In genomic region chr6:28335564-28336283, GRCh38 we compare ENCODE assay signal across 1 cellular context.
TF ChIP-seq lines count a peak whose summit lies in the region.

Gene ZSCAN31, minus strand, starts transcription at chr6:28336148. Its CDS starts 6,465 bp downstream, at chr6:28329683.

TF ChIP-seq in HepG2, 621 proteins besides CTCF, POLR2A, EP300 and RAD21 (continued from another document and continues in another):
- TF ChIP-seq MAFF (IDR thresholded peaks at IDR 0.05; ENCODE audit: low read depth, low read length) (peak; percentile 57), RXRB (CRISPR knock-in tag; IDR thresholded peaks at IDR 0.05; ENCODE audit: borderline replicate concordance) (peak; percentile 57), ZNF710 (CRISPR knock-in tag; IDR thresholded peaks at IDR 0.05; ENCODE audit: borderline replicate concordance) (peak; percentile 60), NR1H2 (CRISPR knock-in tag; IDR thresholded peaks at IDR 0.05; ENCODE audit: borderline replicate concordance, low read depth) (no peak), MIER2 (CRISPR knock-in tag; IDR thresholded peaks at IDR 0.05) (peak; percentile 53; the same call in 1 of the 2 replicates), KDM5B (CRISPR knock-in tag; IDR thresholded peaks at IDR 0.05; ENCODE audit: borderline replicate concordance) (peak; percentile 63; the same call in 1 of the 2 replicates), AGO1 (IDR thresholded peaks at IDR 0.05; ENCODE audit: low read depth, low read length, poor library complexity, severe bottlenecking) (peak; percentile 56), SIN3A (IDR thresholded peaks at IDR 0.05; ENCODE audit: borderline replicate concordance, low read depth, low read length) (peak; percentile 18; the same call in 1 of the 2 replicates), ZNF557 (CRISPR knock-in tag; IDR thresholded peaks at IDR 0.05) (no peak; the same call in 1 of the 2 replicates), ZNF343 (CRISPR knock-in tag; IDR thresholded peaks at IDR 0.05) (0 out of 2 replicates have a peak, but pooled peaks have one; percentile 74), PHB2 (IDR thresholded peaks at IDR 0.05; ENCODE audit: partially characterized antibody) (no peak), ZNF564 (CRISPR knock-in tag; IDR thresholded peaks at IDR 0.05) (peak; percentile 52; the same call in 1 of the 2 replicates), SUZ12 (IDR thresholded peaks at IDR 0.05; ENCODE audit: low read depth, low read length) (no peak), ZNF629 (CRISPR knock-in tag; conservative IDR thresholded peaks at IDR 0.05) (no peak), SNAPC2 (CRISPR knock-in tag; IDR thresholded peaks at IDR 0.05) (peak; percentile 43; the same call in 1 of the 2 replicates), HMG20B (CRISPR knock-in tag; conservative IDR thresholded peaks at IDR 0.05) (peak; percentile 68; the same call in 1 of the 2 replicates), PREB (CRISPR knock-in tag; IDR thresholded peaks at IDR 0.05) (no peak; the same call in 1 of the 2 replicates), ZNF724P (CRISPR knock-in tag; IDR thresholded peaks at IDR 0.05; ENCODE audit: borderline replicate concordance) (peak; percentile 28; the same call in 1 of the 2 replicates), ZNF142 (CRISPR knock-in tag; IDR thresholded peaks at IDR 0.05) (peak; percentile 52; the same call in 1 of the 2 replicates), PHF8 (CRISPR knock-in tag; IDR thresholded peaks at IDR 0.05) (peak; percentile 92), KDM5A (IDR thresholded peaks at IDR 0.05; ENCODE audit: borderline replicate concordance, low read length) (peak; percentile 84), ZNF558 (CRISPR knock-in tag; IDR thresholded peaks at IDR 0.05; ENCODE audit: borderline replicate concordance) (0 out of 2 replicates have a peak, but pooled peaks have one; percentile 49), MED1 (CRISPR knock-in tag; IDR thresholded peaks at IDR 0.05) (peak; percentile 67), POLR2AphosphoS5 (IDR thresholded peaks at IDR 0.05; ENCODE audit: low read depth, low read length) (peak; percentile 94), ZNF224 (CRISPR knock-in tag; IDR thresholded peaks at IDR 0.05) (peak; percentile 91), UBTF (CRISPR knock-in tag; IDR thresholded peaks at IDR 0.05) (peak; percentile 59), SALL1 (CRISPR knock-in tag; IDR thresholded peaks at IDR 0.05) (peak; percentile 87), NFE2 (CRISPR knock-in tag; IDR thresholded peaks at IDR 0.05) (no peak), ATF2 (CRISPR knock-in tag; IDR thresholded peaks at IDR 0.05) (peak; percentile 97), ZNF678 (CRISPR knock-in tag; IDR thresholded peaks at IDR 0.05) (peak; percentile 89), CHCHD3 (CRISPR knock-in tag; IDR thresholded peaks at IDR 0.05) (no peak), ZNF431 (CRISPR knock-in tag; IDR thresholded peaks at IDR 0.05; ENCODE audit: borderline replicate concordance, low read depth) (no peak), MIXL1 (CRISPR knock-in tag; IDR thresholded peaks at IDR 0.05) (peak; percentile 21; the same call in 1 of the 2 replicates), ZFAT (CRISPR knock-in tag; conservative IDR thresholded peaks at IDR 0.05) (peak; percentile 57; the same call in 1 of the 2 replicates), ZFP36L2 (CRISPR knock-in tag; IDR thresholded peaks at IDR 0.05) (no peak)
- TF ChIP-seq, protein P1, sequence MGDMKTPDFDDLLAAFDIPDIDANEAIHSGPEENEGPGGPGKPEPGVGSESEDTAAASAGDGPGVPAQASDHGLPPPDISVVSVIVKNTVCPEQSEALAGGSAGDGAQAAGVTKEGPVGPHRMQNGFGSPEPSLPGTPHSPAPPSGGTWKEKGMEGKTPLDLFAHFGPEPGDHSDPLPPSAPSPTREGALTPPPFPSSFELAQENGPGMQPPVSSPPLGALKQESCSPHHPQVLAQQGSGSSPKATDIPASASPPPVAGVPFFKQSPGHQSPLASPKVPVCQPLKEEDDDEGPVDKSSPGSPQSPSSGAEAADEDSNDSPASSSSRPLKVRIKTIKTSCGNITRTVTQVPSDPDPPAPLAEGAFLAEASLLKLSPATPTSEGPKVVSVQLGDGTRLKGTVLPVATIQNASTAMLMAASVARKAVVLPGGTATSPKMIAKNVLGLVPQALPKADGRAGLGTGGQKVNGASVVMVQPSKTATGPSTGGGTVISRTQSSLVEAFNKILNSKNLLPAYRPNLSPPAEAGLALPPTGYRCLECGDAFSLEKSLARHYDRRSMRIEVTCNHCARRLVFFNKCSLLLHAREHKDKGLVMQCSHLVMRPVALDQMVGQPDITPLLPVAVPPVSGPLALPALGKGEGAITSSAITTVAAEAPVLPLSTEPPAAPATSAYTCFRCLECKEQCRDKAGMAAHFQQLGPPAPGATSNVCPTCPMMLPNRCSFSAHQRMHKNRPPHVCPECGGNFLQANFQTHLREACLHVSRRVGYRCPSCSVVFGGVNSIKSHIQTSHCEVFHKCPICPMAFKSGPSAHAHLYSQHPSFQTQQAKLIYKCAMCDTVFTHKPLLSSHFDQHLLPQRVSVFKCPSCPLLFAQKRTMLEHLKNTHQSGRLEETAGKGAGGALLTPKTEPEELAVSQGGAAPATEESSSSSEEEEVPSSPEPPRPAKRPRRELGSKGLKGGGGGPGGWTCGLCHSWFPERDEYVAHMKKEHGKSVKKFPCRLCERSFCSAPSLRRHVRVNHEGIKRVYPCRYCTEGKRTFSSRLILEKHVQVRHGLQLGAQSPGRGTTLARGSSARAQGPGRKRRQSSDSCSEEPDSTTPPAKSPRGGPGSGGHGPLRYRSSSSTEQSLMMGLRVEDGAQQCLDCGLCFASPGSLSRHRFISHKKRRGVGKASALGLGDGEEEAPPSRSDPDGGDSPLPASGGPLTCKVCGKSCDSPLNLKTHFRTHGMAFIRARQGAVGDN (CRISPR knock-in tag; IDR thresholded peaks at IDR 0.05), result peak; percentile 95
- TF ChIP-seq, protein P2, sequence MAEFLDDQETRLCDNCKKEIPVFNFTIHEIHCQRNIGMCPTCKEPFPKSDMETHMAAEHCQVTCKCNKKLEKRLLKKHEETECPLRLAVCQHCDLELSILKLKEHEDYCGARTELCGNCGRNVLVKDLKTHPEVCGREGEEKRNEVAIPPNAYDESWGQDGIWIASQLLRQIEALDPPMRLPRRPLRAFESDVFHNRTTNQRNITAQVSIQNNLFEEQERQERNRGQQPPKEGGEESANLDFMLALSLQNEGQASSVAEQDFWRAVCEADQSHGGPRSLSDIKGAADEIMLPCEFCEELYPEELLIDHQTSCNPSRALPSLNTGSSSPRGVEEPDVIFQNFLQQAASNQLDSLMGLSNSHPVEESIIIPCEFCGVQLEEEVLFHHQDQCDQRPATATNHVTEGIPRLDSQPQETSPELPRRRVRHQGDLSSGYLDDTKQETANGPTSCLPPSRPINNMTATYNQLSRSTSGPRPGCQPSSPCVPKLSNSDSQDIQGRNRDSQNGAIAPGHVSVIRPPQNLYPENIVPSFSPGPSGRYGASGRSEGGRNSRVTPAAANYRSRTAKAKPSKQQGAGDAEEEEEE (CRISPR knock-in tag; IDR thresholded peaks at IDR 0.05; ENCODE audit: borderline replicate concordance), result peak; percentile 92; the same call in 1 of the 2 replicates
- TF ChIP-seq, protein P3, sequence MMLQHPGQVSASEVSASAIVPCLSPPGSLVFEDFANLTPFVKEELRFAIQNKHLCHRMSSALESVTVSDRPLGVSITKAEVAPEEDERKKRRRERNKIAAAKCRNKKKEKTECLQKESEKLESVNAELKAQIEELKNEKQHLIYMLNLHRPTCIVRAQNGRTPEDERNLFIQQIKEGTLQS (CRISPR knock-in tag; IDR thresholded peaks at IDR 0.05), result no peak; the same call in 1 of the 2 replicates
- TF ChIP-seq, protein P4, sequence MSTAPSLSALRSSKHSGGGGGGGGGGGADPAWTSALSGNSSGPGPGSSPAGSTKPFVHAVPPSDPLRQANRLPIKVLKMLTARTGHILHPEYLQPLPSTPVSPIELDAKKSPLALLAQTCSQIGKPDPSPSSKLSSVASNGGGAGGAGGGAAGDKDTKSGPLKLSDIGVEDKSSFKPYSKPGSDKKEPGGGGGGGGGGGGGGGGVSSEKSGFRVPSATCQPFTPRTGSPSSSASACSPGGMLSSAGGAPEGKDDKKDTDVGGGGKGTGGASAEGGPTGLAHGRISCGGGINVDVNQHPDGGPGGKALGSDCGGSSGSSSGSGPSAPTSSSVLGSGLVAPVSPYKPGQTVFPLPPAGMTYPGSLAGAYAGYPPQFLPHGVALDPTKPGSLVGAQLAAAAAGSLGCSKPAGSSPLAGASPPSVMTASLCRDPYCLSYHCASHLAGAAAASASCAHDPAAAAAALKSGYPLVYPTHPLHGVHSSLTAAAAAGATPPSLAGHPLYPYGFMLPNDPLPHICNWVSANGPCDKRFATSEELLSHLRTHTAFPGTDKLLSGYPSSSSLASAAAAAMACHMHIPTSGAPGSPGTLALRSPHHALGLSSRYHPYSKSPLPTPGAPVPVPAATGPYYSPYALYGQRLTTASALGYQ (CRISPR knock-in tag; IDR thresholded peaks at IDR 0.05), result peak; percentile 62
